Comparison of ENCODE assay signal across 20 cellular contexts in the genomic region with DNA sequence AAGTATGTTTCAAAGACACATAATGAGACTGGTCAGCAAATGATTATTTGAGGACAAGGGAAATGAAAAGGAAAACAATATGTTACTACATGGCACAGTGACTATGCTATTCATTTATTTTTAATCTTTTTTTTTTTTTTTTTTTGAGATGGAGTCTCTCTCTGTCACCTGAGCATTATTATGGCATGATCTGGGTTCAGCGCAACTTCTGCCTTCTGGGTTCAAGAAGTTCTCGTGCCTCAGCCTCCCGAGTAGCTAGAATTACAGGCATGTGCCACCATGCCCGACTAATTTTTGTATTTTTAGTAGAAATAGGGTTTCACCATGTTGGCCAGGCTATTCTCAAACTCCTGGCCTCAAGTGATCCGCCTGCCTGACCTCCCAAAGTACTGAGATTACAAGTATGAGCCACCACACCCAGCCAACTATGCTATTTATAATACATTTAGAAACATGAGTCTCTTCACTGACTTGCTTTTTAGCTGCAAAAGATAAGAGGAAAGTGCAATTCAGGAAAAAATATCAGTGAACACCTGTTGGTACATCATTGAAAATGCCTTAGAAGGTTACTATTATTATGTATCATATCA. TPM values are rescaled to one million over a fixed set of nuclear protein-coding genes. Genes with fewer than 3 reads are reported as not detected.
"Had no signal": no experiment of that assay in that cellular context is flagged by ENCODE, and none has a peak within 500 bp of the region (broad histone marks: within the 10 kb centered on the region; RNA-seq: fewer than 3 reads in every experiment).

No MANE protein-coding gene starts in this region.

- DNase-seq: activated B cell treated with CpG ODN at 0.5 μM for 24 hours; activated CD4-positive, alpha-beta T cell treated with anti-CD3 and anti-CD28 coated beads, Interleukin-2, amount 50 U/mL, for 1 hour; activated naive CD4-positive, alpha-beta T cell treated with anti-CD3 and anti-CD28 coated beads, Interleukin-2, amount 50 U/mL, for 16 hours; body of pancreas; cerebellar nuclear complex; effector memory CD8-positive, alpha-beta T cell; erythroblast; heart left ventricle; kidney; naive thymus-derived CD8-positive, alpha-beta T cell; right lobe of liver; stimulated activated CD4-positive, alpha-beta T cell treated with anti-CD3 and anti-CD28 coated beads, Interleukin-2, amount 100 ng/mL, for 48 hours; stimulated activated naive CD8-positive, alpha-beta T cell treated with anti-CD3 and anti-CD28 coated beads, Interleukin-15, Interleukin-2, amounts not matched to agents 100 U/mL and 50 U/mL, for 24 hours; upper lobe of left lung had no signal

- H3K36me3 Mint-ChIP-seq: naive thymus-derived CD8-positive, alpha-beta T cell had no signal

- H3K4me1 Mint-ChIP-seq: activated B cell treated with CpG ODN at 0.5 μM for 24 hours had no signal

- H3K27ac ChIP-seq: body of pancreas, right lobe of liver, SK-N-MC, suprapubic skin, upper lobe of left lung had no signal

- H3K36me3 ChIP-seq: heart left ventricle, right lobe of liver, suprapubic skin, upper lobe of left lung had no signal

- H3K4me1 ChIP-seq: body of pancreas had no signal

- FAIRE-seq: kidney had no signal

- H3K4me3 Mint-ChIP-seq: activated B cell treated with CpG ODN at 0.5 μM for 24 hours; dendritic cell treated with granulocyte-macrophage colony-stimulating factor and Interleukin-4, amounts not matched to agents 40 ng/mL and 50 ng/mL, for 4 days; effector memory CD8-positive, alpha-beta T cell; naive thymus-derived CD8-positive, alpha-beta T cell had no signal

- H3K4me3 ChIP-seq: body of pancreas, heart left ventricle, right lobe of liver, SK-N-MC, suprapubic skin, upper lobe of left lung had no signal

- H3K9me3 ChIP-seq: body of pancreas, heart left ventricle, right lobe of liver, suprapubic skin, upper lobe of left lung had no signal

- H3K27me3 Mint-ChIP-seq: progenitor cell of endocrine pancreas had no signal

- H3K27ac Mint-ChIP-seq: activated B cell treated with CpG ODN at 0.5 μM for 24 hours; dendritic cell treated with granulocyte-macrophage colony-stimulating factor and Interleukin-4, amounts not matched to agents 40 ng/mL and 50 ng/mL, for 4 days; effector memory CD8-positive, alpha-beta T cell; progenitor cell of endocrine pancreas had no signal

- H3K27me3 ChIP-seq: body of pancreas, heart left ventricle, right lobe of liver, suprapubic skin, upper lobe of left lung had no signal

- ATAC-seq: body of pancreas; effector memory CD8-positive, alpha-beta T cell; naive thymus-derived CD8-positive, alpha-beta T cell; stimulated activated naive CD8-positive, alpha-beta T cell treated with anti-CD3 and anti-CD28 coated beads, Interleukin-15, Interleukin-2, amounts not matched to agents 100 U/mL and 50 U/mL, for 24 hours had no signal

RNA-seq across cellular contexts. Expression of a gene that starts 3.4 kb away (rescaled TPM):
- total RNA-seq: activated B cell treated with CpG ODN at 0.5 μM for 24 hours; body of pancreas; kidney; naive thymus-derived CD8-positive, alpha-beta T cell; progenitor cell of endocrine pancreas; right lobe of liver; T-helper 1 cell treated with Interleukin-12 subunit alpha and Interleukin-12 subunit beta and Interleukin-4 antibody, amounts not matched to agents 30 ng/mL and 1 ng/mL, for 36 hours; upper lobe of left lung had no signal
- polyA plus RNA-seq: naive thymus-derived CD8-positive, alpha-beta T cell had no signal

RNA-seq across cellular contexts. Expression of a gene that starts 11.4 kb away (rescaled TPM):
- total RNA-seq: activated B cell treated with CpG ODN at 0.5 μM for 24 hours; body of pancreas; kidney; lower leg skin; naive thymus-derived CD8-positive, alpha-beta T cell; progenitor cell of endocrine pancreas; suprapubic skin; T-helper 1 cell treated with Interleukin-12 subunit alpha and Interleukin-12 subunit beta and Interleukin-4 antibody, amounts not matched to agents 30 ng/mL and 1 ng/mL, for 36 hours had no signal
- polyA plus RNA-seq: heart left ventricle; naive thymus-derived CD8-positive, alpha-beta T cell had no signal

RNA-seq across cellular contexts. Expression of a gene that starts 45.5 kb away (rescaled TPM):
- total RNA-seq: activated B cell treated with CpG ODN at 0.5 μM for 24 hours; naive thymus-derived CD8-positive, alpha-beta T cell; T-helper 1 cell treated with Interleukin-12 subunit alpha and Interleukin-12 subunit beta and Interleukin-4 antibody, amounts not matched to agents 30 ng/mL and 1 ng/mL, for 36 hours had no signal
- polyA plus RNA-seq: naive thymus-derived CD8-positive, alpha-beta T cell had no signal
